ENCODE assay signal across 1 cellular context in genomic region chr9:104854613-104855012, GRCh38.
TF ChIP-seq lines count a peak whose summit lies in the region.

No MANE protein-coding gene starts in this region.

TF ChIP-seq in WTC11, 78 proteins besides CTCF, POLR2A, EP300 and RAD21 (continued from another document):
- TF ChIP-seq E2F4 (CRISPR knock-in tag; IDR thresholded peaks at IDR 0.05; ENCODE audit: borderline replicate concordance, low read depth) (no peak), CBFB (CRISPR knock-in tag; IDR thresholded peaks at IDR 0.05; ENCODE audit: low read depth) (no peak), AFF4 (CRISPR knock-in tag; IDR thresholded peaks at IDR 0.05; ENCODE audit: borderline replicate concordance) (no peak), ZNF671 (CRISPR knock-in tag; IDR thresholded peaks at IDR 0.05) (no peak), ZNF532 (CRISPR knock-in tag; IDR thresholded peaks at IDR 0.05; ENCODE audit: borderline replicate concordance) (no peak), ZBTB43 (CRISPR knock-in tag; IDR thresholded peaks at IDR 0.05) (no peak), NR3C1 (CRISPR knock-in tag; conservative IDR thresholded peaks at IDR 0.05; ENCODE audit: low read depth) (no peak), ATF6 (CRISPR knock-in tag; IDR thresholded peaks at IDR 0.05) (no peak), GABPB1 (CRISPR knock-in tag; IDR thresholded peaks at IDR 0.05) (no peak), ESRRA (CRISPR knock-in tag; IDR thresholded peaks at IDR 0.05; ENCODE audit: borderline replicate concordance) (no peak), ZMAT4 (CRISPR knock-in tag; IDR thresholded peaks at IDR 0.05) (no peak)
